ENCODE assay signal across 28 cellular contexts in the genomic region with DNA sequence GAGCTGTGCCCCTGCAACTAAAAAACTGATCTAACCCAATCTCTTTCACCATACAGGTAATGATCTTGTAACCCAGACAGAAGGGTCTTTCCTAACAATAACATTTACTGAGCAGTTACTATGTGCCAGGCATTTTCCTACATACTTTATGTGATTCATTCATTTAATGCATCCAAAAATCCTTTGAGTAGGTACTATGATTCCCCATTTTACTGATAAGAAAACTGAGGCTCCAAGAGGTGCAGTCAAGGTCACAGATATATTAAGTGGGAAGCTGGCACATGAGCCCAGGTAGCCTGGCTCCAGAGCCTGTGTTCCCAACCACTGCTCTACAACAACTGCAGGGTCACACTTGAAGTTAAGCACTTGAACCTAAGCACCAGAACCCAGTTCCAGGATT.
"Had no signal": no experiment of that assay in that cellular context is flagged by ENCODE, and none has a peak within 500 bp of the region (broad histone marks: within the 10 kb centered on the region; RNA-seq: fewer than 3 reads in every experiment).

No MANE protein-coding gene starts in this region.

- FAIRE-seq: endometrium, islet of Langerhans, keratinocyte had no signal

- H3K27me3 ChIP-seq: gastrocnemius medialis had no signal

- H3K9me3 ChIP-seq: colonic mucosa, gastrocnemius medialis had no signal

- H3K36me3 ChIP-seq: colonic mucosa, esophagus squamous epithelium, gastrocnemius medialis, heart right ventricle, left lung, lower lobe of right lung had no signal

- H3K9me3 Mint-ChIP-seq: dendritic cell treated with granulocyte-macrophage colony-stimulating factor and Interleukin-4, amounts not matched to agents 40 ng/mL and 50 ng/mL, for 4 days; effector memory CD8-positive, alpha-beta T cell; mesothelial cell of epicardium; naive B cell had no signal

- H3K36me3 Mint-ChIP-seq: mesothelial cell of epicardium, naive B cell had no signal

- H3K27ac Mint-ChIP-seq: dendritic cell treated with granulocyte-macrophage colony-stimulating factor and Interleukin-4, amounts not matched to agents 40 ng/mL and 50 ng/mL, for 4 days; effector memory CD8-positive, alpha-beta T cell; endodermal cell; naive B cell had no signal

- ATAC-seq: effector memory CD8-positive, alpha-beta T cell; esophagus mucosa; gastrocnemius medialis; heart right ventricle; left cardiac atrium; left lung; left ventricle myocardium superior; lower lobe of right lung; mucosa of descending colon had no signal

- H3K27ac ChIP-seq: colonic mucosa, epithelial cell of prostate, esophagus squamous epithelium, gastrocnemius medialis, heart right ventricle, left lung, lower lobe of right lung had no signal

- H3K4me1 Mint-ChIP-seq: naive B cell had no signal

- DNase-seq: colonic mucosa; cortex of kidney; effector CD8-positive, alpha-beta T cell; effector memory CD8-positive, alpha-beta T cell; endodermal cell; erythroblast; esophagus squamous epithelium; foreskin fibroblast; foreskin melanocyte; gastrocnemius medialis; glutamatergic neuron; head of caudate nucleus; heart right ventricle; hippocampal formation; left cardiac atrium; left lung; left ventricle myocardium superior; lower lobe of right lung; mesenchymal stem cell; mucosa of descending colon; naive B cell had no signal

- H3K4me3 ChIP-seq: colonic mucosa, esophagus squamous epithelium, gastrocnemius medialis, heart right ventricle, left lung, lower lobe of right lung, mucosa of descending colon had no signal

- H3K4me1 ChIP-seq: gastrocnemius medialis had no signal

- H3K4me3 Mint-ChIP-seq: dendritic cell treated with granulocyte-macrophage colony-stimulating factor and Interleukin-4, amounts not matched to agents 40 ng/mL and 50 ng/mL, for 4 days; effector memory CD8-positive, alpha-beta T cell; endodermal cell; mesothelial cell of epicardium; naive B cell had no signal
